In the genomic region with DNA sequence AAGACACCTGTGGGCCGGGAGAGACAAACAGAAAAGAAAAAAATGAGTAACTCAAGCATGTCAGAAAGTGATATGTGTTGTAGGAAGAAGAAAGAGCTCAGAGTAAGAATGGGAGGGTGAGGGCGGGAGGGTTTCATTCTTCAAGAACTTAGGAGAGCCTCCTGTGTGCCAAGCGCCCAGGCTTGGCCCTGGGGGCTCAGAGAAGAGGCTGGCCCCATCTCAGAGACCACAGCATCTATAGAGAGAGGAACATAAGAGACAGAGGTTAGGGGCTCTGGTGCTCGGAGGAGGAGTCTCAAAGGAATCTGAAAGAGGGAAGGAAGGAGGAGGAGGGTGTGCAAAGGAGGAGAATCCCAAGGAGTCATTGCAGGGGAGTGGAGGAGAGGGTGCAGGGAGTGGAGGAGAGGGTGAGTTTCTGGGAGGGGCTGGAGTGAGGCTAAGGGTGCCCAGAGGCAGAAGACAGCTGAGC, we compare ENCODE assay signal across 8 cellular contexts.
DNase-seq lines count a peak whose midpoint lies in the region; ATAC-seq, FAIRE-seq and TF ChIP-seq lines count a peak whose summit lies in the region.

No MANE protein-coding gene starts in this region.

- no peak overlapping the region for H4K8ac ChIP-seq in mesenchymal stem cell (ENCODE audit: low read length)

- peak overlapping the region; percentile 93 for H3K27ac ChIP-seq in mesenchymal stem cell (ENCODE audit: low read length, poor library complexity, severe bottlenecking)
- no peak overlapping the region for H3K27ac ChIP-seq in aorta (ENCODE audit: low read depth in 1 of 2, low read length in 2 of 2)

- H3K23ac ChIP-seq in mesenchymal stem cell (ENCODE audit: low read length in 2 of 2): no peak overlapping the region

- TF ChIP-seq CTCF in D721Med (IDR thresholded peaks at IDR 0.05; ENCODE audit: insufficient read depth, missing control alignments): no peak

- no peak for FAIRE-seq in D721Med (lab: Jason Lieb, UNC)

- H4K91ac ChIP-seq in mesenchymal stem cell (ENCODE audit: low read length): no peak overlapping the region

- H2BK5ac ChIP-seq in mesenchymal stem cell (ENCODE audit: low read depth, low read length, poor library complexity, severe bottlenecking): peak overlapping the region; percentile 93

- no peak overlapping the region for H3K4ac ChIP-seq in mesenchymal stem cell (ENCODE audit: low read depth in 1 of 2, low read length in 2 of 2)

- no peak overlapping the region for H3K14ac ChIP-seq in mesenchymal stem cell (ENCODE audit: low read length in 2 of 2)

- peak; percentile 23 to 41 (median 26) for DNase-seq in stimulated activated CD4-positive, alpha-beta T cell treated with anti-CD3 and anti-CD28 coated beads, Interleukin-12 subunit alpha, Interleukin-12 subunit beta, amount 100 ng/mL, for 48 hours (ENCODE audit: low read depth in 2 of 3, low spot score in 1 of 3)
- DNase-seq in stimulated activated CD4-positive, alpha-beta T cell treated with anti-CD3 and anti-CD28 coated beads, Interleukin-4, amount 100 ng/mL, for 4 hours: no peak
- peak; percentile 64 to 66 for DNase-seq in activated T-cell treated with anti-CD3 and anti-CD28 coated beads, Interleukin-2, amount 50 U/mL, for 48 hours
- DNase-seq in mesenchymal stem cell: no peak
- peak; percentile 16 to 51 for DNase-seq in aorta
- no peak for DNase-seq in D721Med (ENCODE audit: insufficient read length, low spot score)
- DNase-seq in HUDEP-2 (lab: John Stamatoyannopoulos, UW; ENCODE audit: unreplicated experiment in 76 of 76): no peak
- no peak for DNase-seq in NCI-H748 treated with DMSO at 0.1 percent for 48 hours (lab: John Stamatoyannopoulos, UW)

- H3K18ac ChIP-seq in mesenchymal stem cell (ENCODE audit: low read depth in 1 of 2, low read length in 2 of 2): peak overlapping the region in 1 of 2 experiments; percentile 55

- H2AK5ac ChIP-seq in mesenchymal stem cell (ENCODE audit: low read length, severe bottlenecking): no peak overlapping the region

- H3K9me3 ChIP-seq in mesenchymal stem cell (ENCODE audit: control insufficient read depth, low read length): peaks cover 5% of the 10 kb centered on the region
- H3K9me3 ChIP-seq in aorta (ENCODE audit: control insufficient read depth, low read length): peaks cover 3% of the 10 kb centered on the region

- H3K27me3 ChIP-seq in mesenchymal stem cell (ENCODE audit: control insufficient read depth in 1 of 2, insufficient read depth in 1 of 2, low read length in 2 of 2): peaks cover 0 to 36% of the 10 kb centered on the region in 2 experiments
- H3K27me3 ChIP-seq in aorta (ENCODE audit: control insufficient read depth in 1 of 2, insufficient read depth in 2 of 2, low read length in 1 of 2): no peaks in the 10 kb centered on the region

- no peaks in the 10 kb centered on the region for H3K79me1 ChIP-seq in mesenchymal stem cell (replicated peaks; ENCODE audit: low read length, poor library complexity, severe bottlenecking)

- H2BK15ac ChIP-seq in mesenchymal stem cell (ENCODE audit: low read depth, poor library complexity, severe bottlenecking): no peak overlapping the region

- H3K4me3 ChIP-seq in mesenchymal stem cell (ENCODE audit: insufficient read depth in 1 of 2, low read depth in 1 of 2, low read length in 2 of 2) (no peak overlapping the region), aorta (ENCODE audit: low read length in 2 of 2) (no peak overlapping the region)

- no peak for ATAC-seq in aorta (ENCODE audit: low FRiP score)

- no peak overlapping the region for H3K9ac ChIP-seq in mesenchymal stem cell (ENCODE audit: low read length)

- no peak overlapping the region for H2AFZ ChIP-seq in mesenchymal stem cell (ENCODE audit: low read depth, low read length)

- intact Hi-C loops in aorta (cut with DNase I): no loop called here

- H2BK12ac ChIP-seq in mesenchymal stem cell (ENCODE audit: low read length in 2 of 2): peak overlapping the region in 1 of 2 experiments; percentile 10

- H3K36me3 ChIP-seq in mesenchymal stem cell (ENCODE audit: control insufficient read depth in 1 of 2, insufficient read depth in 2 of 2, low read depth in 1 of 2, low read length in 2 of 2): no peaks in the 10 kb centered on the region
- no peaks in the 10 kb centered on the region for H3K36me3 ChIP-seq in aorta (ENCODE audit: control insufficient read depth in 1 of 2, insufficient read depth in 2 of 2, low read length in 1 of 2)

- peaks cover 38% of the 10 kb centered on the region for H3K4me1 ChIP-seq in mesenchymal stem cell (ENCODE audit: control insufficient read depth, insufficient read depth, low read depth, low read length)
- H3K4me1 ChIP-seq in aorta (ENCODE audit: control insufficient read depth in 1 of 2, insufficient read depth in 2 of 2, low read length in 2 of 2): peaks cover 0 to 2% of the 10 kb centered on the region in 2 donors

- no peak overlapping the region for H2BK120ac ChIP-seq in mesenchymal stem cell (ENCODE audit: low read depth, low read length)

- WGBS in mesenchymal stem cell: 40% methylated on average over 4 of the region's 4 CpGs
- whole genome bisulfite sequencing in aorta, 2 donors: 36 to 40% methylated on average over 4 of the region's 4 CpGs

- no peak overlapping the region for H3K4me2 ChIP-seq in mesenchymal stem cell (ENCODE audit: low read length, poor library complexity, severe bottlenecking)

Comparison
In these comparisons a context has a peak if more than half of its experiments do, and no peak if none do; other contexts are left out.
1. DNase-seq: peak in stimulated activated CD4-positive, alpha-beta T cell treated with anti-CD3 and anti-CD28 coated beads, Interleukin-12 subunit alpha, Interleukin-12 subunit beta, amount 100 ng/mL, for 48 hours (3 of 3), activated T-cell treated with anti-CD3 and anti-CD28 coated beads, Interleukin-2, amount 50 U/mL, for 48 hours (2 of 2) and aorta (2 of 2); none in stimulated activated CD4-positive, alpha-beta T cell treated with anti-CD3 and anti-CD28 coated beads, Interleukin-4, amount 100 ng/mL, for 4 hours (0 of 2), mesenchymal stem cell (single experiment), D721Med (single experiment), HUDEP-2 (0 of 76) and NCI-H748 treated with DMSO at 0.1 percent for 48 hours (single experiment).